In the genomic region with DNA sequence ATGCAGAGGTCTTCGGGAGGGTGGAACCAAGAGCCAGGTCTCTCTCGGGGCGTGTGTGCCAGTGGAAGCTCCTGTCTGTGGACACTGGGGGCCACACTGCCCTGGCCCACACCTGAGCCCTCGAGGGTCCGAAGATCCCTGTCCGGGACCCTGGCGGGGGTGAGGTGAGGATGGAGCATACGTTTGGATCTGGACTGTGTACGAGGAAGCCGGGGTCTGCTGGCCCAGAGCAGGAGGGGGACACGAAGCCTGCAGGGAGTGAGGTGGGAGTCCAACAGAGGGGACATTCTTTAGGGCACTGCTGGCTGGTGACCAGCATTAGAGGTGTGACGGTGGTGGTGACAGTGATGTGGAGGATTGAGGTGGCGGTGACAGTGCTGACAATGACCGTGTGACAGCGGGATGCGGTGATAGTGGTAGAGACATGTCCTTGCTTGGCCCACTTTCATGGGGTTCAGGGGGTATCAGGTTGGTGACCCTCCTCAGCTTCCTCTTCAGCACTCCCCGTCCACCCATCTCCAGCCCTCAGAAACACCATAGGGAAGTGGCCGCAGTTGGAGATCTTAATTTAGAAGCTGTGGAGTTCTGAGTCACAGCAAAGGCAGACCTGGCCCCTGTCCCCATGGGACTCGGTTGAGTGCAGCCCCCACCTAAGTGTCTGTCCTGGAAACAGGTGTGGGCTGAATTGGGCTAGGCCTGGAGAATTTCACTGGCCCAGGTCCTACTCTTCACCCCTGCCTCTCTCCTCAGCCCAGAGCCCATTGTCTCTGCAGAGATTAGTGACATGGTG, we compare ENCODE assay signal across 18 cellular contexts.
"Had no signal": no experiment of that assay in that cellular context is flagged by ENCODE, and none has a peak within 500 bp of the region (broad histone marks: within the 10 kb centered on the region; RNA-seq: fewer than 3 reads in every experiment).

No MANE protein-coding gene starts in this region.

- H3K27me3 ChIP-seq: suprapubic skin had no signal

- H3K4me3 ChIP-seq: coronary artery, SJCRH30, suprapubic skin had no signal

- H3K9me3 ChIP-seq: SJCRH30, suprapubic skin had no signal

- FAIRE-seq: endothelial cell of umbilical vein, TTC549 had no signal

- H3K36me3 ChIP-seq: SJCRH30, suprapubic skin had no signal

- H3K27ac ChIP-seq: coronary artery, SJCRH30, suprapubic skin had no signal

- ATAC-seq: activated CD8-positive, alpha-beta T cell treated with anti-CD3 and anti-CD28 coated beads for 36 hours; activated T-cell treated with anti-CD3 and anti-CD28 coated beads, Interleukin-2, amount 50 U/mL, for 4 hours had no signal

- DNase-seq: activated B cell treated with CpG ODN at 0.5 μM for 24 hours; activated CD4-positive, alpha-beta T cell treated with anti-CD3 and anti-CD28 coated beads for 48 hours; activated CD8-positive, alpha-beta T cell treated with anti-CD3 and anti-CD28 coated beads for 36 hours; activated gamma-delta T cell treated with Interleukin-2 at 50 U/mL for 16 hours; activated T-cell treated with anti-CD3 and anti-CD28 coated beads, Interleukin-2, amount 50 U/mL, for 4 hours; amniotic stem cell; caudate nucleus; immature natural killer cell; mammary epithelial cell; SJCRH30; stimulated activated CD4-positive, alpha-beta T cell treated with anti-CD3 and anti-CD28 coated beads, Interleukin-15, amount 100 ng/mL, for 24 hours; stimulated activated CD4-positive, alpha-beta T cell treated with anti-CD3 and anti-CD28 coated beads, Interleukin-4, amount 100 ng/mL, for 24 hours; stimulated activated naive CD4-positive, alpha-beta T cell treated with Interleukin-2 at 50 U/mL for 16 hours; T-helper 2 cell had no signal
